15 cellular contexts compared by ENCODE assay signal in the genomic region with DNA sequence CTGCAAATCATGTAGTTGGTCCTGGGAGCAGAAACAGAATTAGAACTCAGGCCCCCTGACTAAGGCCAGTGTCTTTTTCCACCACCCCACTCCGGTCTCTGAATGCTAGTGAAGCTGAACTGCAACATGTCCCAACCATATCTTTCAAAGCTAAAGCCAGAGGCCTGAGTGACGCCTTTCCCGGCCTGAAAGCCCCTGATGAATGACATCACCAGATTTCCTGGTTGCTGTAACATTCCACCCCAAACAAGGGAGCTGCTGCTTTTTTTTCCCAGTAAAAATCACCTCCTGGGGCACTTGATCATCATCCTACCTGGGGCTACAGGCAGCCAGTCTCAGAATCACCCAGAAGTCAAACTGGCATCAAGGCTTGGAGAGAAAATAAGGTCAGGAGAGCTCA.
DNase-seq lines count a peak whose midpoint lies in the region; ATAC-seq, FAIRE-seq and TF ChIP-seq lines count a peak whose summit lies in the region.
"Had no signal": no experiment of that assay in that cellular context is flagged by ENCODE, and none has a peak within 500 bp of the region (broad histone marks: within the 10 kb centered on the region; RNA-seq: fewer than 3 reads in every experiment).

No MANE protein-coding gene starts in this region.

- intact Hi-C loops in CD4-positive, alpha-beta T cell (cut with DNase I, micrococcal nuclease): loop anchor here in 1 of 2 experiments (5.0 kb wide), 1 partner anchor 48 kb away; no protein-coding TSS in a partner anchor

- no peak overlapping the region for H2AK5ac ChIP-seq in mesenchymal stem cell (ENCODE audit: low read length, severe bottlenecking)

- no peak overlapping the region for H2BK15ac ChIP-seq in mesenchymal stem cell (ENCODE audit: low read depth, poor library complexity, severe bottlenecking)

- no peaks in the 10 kb centered on the region for H3K36me3 Mint-ChIP-seq in CD4-positive, alpha-beta T cell (ENCODE audit: low read depth)
- H3K36me3 Mint-ChIP-seq: stimulated activated effector memory CD8-positive, alpha-beta T cell treated with anti-CD3 and anti-CD28 coated beads, Interleukin-12 subunit alpha, Interleukin-12 subunit beta, amount 100 ng/mL, for 72 hours had no signal

- no peaks in the 10 kb centered on the region for H3K9me3 Mint-ChIP-seq in CD4-positive, alpha-beta T cell
- H3K9me3 Mint-ChIP-seq: stimulated activated effector memory CD8-positive, alpha-beta T cell treated with anti-CD3 and anti-CD28 coated beads, Interleukin-12 subunit alpha, Interleukin-12 subunit beta, amount 100 ng/mL, for 72 hours had no signal

- TF ChIP-seq CTCF in CD4-positive, alpha-beta T cell (IDR thresholded peaks at IDR 0.05): no peak
- TF ChIP-seq CTCF in GM13977 (IDR thresholded peaks at IDR 0.05; ENCODE audit: extremely low read depth, insufficient read depth, missing control alignments): no peak

- WGBS in mesenchymal stem cell: 29% methylated on average over 3 of the region's 3 CpGs
- 68 to 82% (median 77%) methylated on average over 3 of the region's 3 CpGs for WGBS in small intestine, 3 donors

- H3K9me3 ChIP-seq in CD4-positive, alpha-beta T cell (ENCODE audit: control insufficient read depth, low read length): peaks cover 4% of the 10 kb centered on the region
- H3K9me3 ChIP-seq in mesenchymal stem cell (ENCODE audit: control insufficient read depth, low read length) (no peaks in the 10 kb centered on the region), small intestine (ENCODE audit: control insufficient read depth, low read depth) (no peaks in the 10 kb centered on the region)
- H3K9me3 ChIP-seq: esophagus muscularis mucosa, left lung had no signal

- no peak for ATAC-seq in CD4-positive, alpha-beta T cell (ENCODE audit: poor library complexity)
- no peak for ATAC-seq in GM18517 (IDR thresholded peaks at IDR 0.05; ENCODE audit: unreplicated experiment)
- ATAC-seq: left lung; stimulated activated effector memory CD8-positive, alpha-beta T cell treated with anti-CD3 and anti-CD28 coated beads, Interleukin-12 subunit alpha, Interleukin-12 subunit beta, amount 100 ng/mL, for 72 hours had no signal

- H2BK5ac ChIP-seq in mesenchymal stem cell (ENCODE audit: low read depth, low read length, poor library complexity, severe bottlenecking): no peak overlapping the region

- no peaks in the 10 kb centered on the region for H3K36me3 ChIP-seq in mesenchymal stem cell (ENCODE audit: control insufficient read depth in 1 of 2, insufficient read depth in 2 of 2, low read depth in 1 of 2, low read length in 2 of 2)
- no peaks in the 10 kb centered on the region for H3K36me3 ChIP-seq in small intestine (ENCODE audit: control insufficient read depth in 2 of 2, insufficient read depth in 2 of 2, low read length in 2 of 2)
- H3K36me3 ChIP-seq: BLaER1, esophagus muscularis mucosa, left lung had no signal

- no peak overlapping the region for H3K27ac ChIP-seq in CD4-positive, alpha-beta T cell (ENCODE audit: low read depth, low read length)
- H3K27ac ChIP-seq in mesenchymal stem cell (ENCODE audit: low read length, poor library complexity, severe bottlenecking): peak overlapping the region; percentile 42
- no peak overlapping the region for H3K27ac ChIP-seq in small intestine (ENCODE audit: low read depth in 1 of 2, low read length in 1 of 2)
- H3K27ac ChIP-seq: BLaER1, esophagus muscularis mucosa, left lung had no signal

- no peaks in the 10 kb centered on the region for H3K79me1 ChIP-seq in mesenchymal stem cell (replicated peaks; ENCODE audit: low read length, poor library complexity, severe bottlenecking)

- in situ Hi-C loops in GM13977 (cut with MboI; ENCODE audit: low pct_unique_long_range_greater_than_20kb, low sequenced_read_pairs, unreplicated experiment): no loop called here

- POLR2A ChIA-PET in CD4-positive, alpha-beta T cell (lab: Charles Lee): interaction anchor here (0.6 to 1.1 kb wide), 4 partner anchors 25 to 120 kb away, joined by 3 to 4 read pairs (median 3); no protein-coding TSS in a partner anchor

- CTCF ChIA-PET in CD4-positive, alpha-beta T cell (lab: Charles Lee): no interaction called here

- H3K4ac ChIP-seq in mesenchymal stem cell (ENCODE audit: low read depth in 1 of 2, low read length in 2 of 2): no peak overlapping the region

- H3K27me3 Mint-ChIP-seq in CD4-positive, alpha-beta T cell: no peaks in the 10 kb centered on the region

- no peak overlapping the region for H3K23ac ChIP-seq in mesenchymal stem cell (ENCODE audit: low read length in 2 of 2)

- no peak overlapping the region for H2BK12ac ChIP-seq in mesenchymal stem cell (ENCODE audit: low read length in 2 of 2)

- H3K27ac Mint-ChIP-seq in CD4-positive, alpha-beta T cell: peak overlapping the region; percentile 70
- H3K27ac Mint-ChIP-seq: stimulated activated effector memory CD8-positive, alpha-beta T cell treated with anti-CD3 and anti-CD28 coated beads, Interleukin-12 subunit alpha, Interleukin-12 subunit beta, amount 100 ng/mL, for 72 hours had no signal

- H4K91ac ChIP-seq in mesenchymal stem cell (ENCODE audit: low read length): no peak overlapping the region

- peaks cover 36% of the 10 kb centered on the region for H3K4me1 Mint-ChIP-seq in CD4-positive, alpha-beta T cell (ENCODE audit: low read depth)

- no peaks in the 10 kb centered on the region for H3K27me3 ChIP-seq in CD4-positive, alpha-beta T cell (ENCODE audit: control insufficient read depth, insufficient read depth, low read length)
- H3K27me3 ChIP-seq in mesenchymal stem cell (ENCODE audit: control insufficient read depth in 1 of 2, insufficient read depth in 1 of 2, low read length in 2 of 2) (peaks cover 0 to 5% of the 10 kb centered on the region in 2 experiments), small intestine (ENCODE audit: control insufficient read depth in 2 of 2, insufficient read depth in 2 of 2, low read length in 2 of 2) (no peaks in the 10 kb centered on the region)
- H3K27me3 ChIP-seq: BLaER1, left lung had no signal

- no peak overlapping the region for H2BK120ac ChIP-seq in mesenchymal stem cell (ENCODE audit: low read depth, low read length)

- H2AFZ ChIP-seq in mesenchymal stem cell (ENCODE audit: low read depth, low read length): no peak overlapping the region

- no peak overlapping the region for H4K8ac ChIP-seq in mesenchymal stem cell (ENCODE audit: low read length)

- H3K4me2 ChIP-seq in mesenchymal stem cell (ENCODE audit: low read length, poor library complexity, severe bottlenecking): no peak overlapping the region
- H3K4me2 ChIP-seq: BLaER1 had no signal

- no peak for FAIRE-seq in small intestine (lab: Jason Lieb, UNC)

- no peak overlapping the region for H3K18ac ChIP-seq in mesenchymal stem cell (ENCODE audit: low read depth in 1 of 2, low read length in 2 of 2)

- H3K14ac ChIP-seq in mesenchymal stem cell (ENCODE audit: low read length in 2 of 2): no peak overlapping the region

- peak overlapping the region; percentile 79 for H3K9ac ChIP-seq in mesenchymal stem cell (ENCODE audit: low read length)
- H3K9ac ChIP-seq: BLaER1 had no signal

- DNase-seq in CD4-positive, alpha-beta T cell: no peak
- DNase-seq in M059J (ENCODE audit: low read depth) (peak; percentile 70), dermis microvascular lymphatic vessel endothelial cell (ENCODE audit: low read depth in 2 of 2) (peak; percentile 43 to 61), mesenchymal stem cell (peak; percentile 81), NCI-H1092 treated with DMSO at 0.1 percent for 48 hours (lab: John Stamatoyannopoulos, UW) (no peak), small intestine (no peak), GM13977 (ENCODE audit: low spot score) (no peak)
- DNase-seq: activated T-cell treated with anti-CD3 and anti-CD28 coated beads, Interleukin-2, amount 50 U/mL, for 1 hour; left lung; NCI-H1436; NCI-H774 had no signal

- H3K4me1 ChIP-seq in mesenchymal stem cell (ENCODE audit: control insufficient read depth, insufficient read depth, low read depth, low read length) (peaks cover 15% of the 10 kb centered on the region), small intestine (ENCODE audit: control insufficient read depth in 2 of 2, insufficient read depth in 1 of 2, low read depth in 1 of 2, low read length in 1 of 2) (no peaks in the 10 kb centered on the region)
- H3K4me1 ChIP-seq: left lung had no signal

- no peak overlapping the region for H3K4me3 Mint-ChIP-seq in CD4-positive, alpha-beta T cell
- H3K4me3 Mint-ChIP-seq: stimulated activated effector memory CD8-positive, alpha-beta T cell treated with anti-CD3 and anti-CD28 coated beads, Interleukin-12 subunit alpha, Interleukin-12 subunit beta, amount 100 ng/mL, for 72 hours had no signal

- H3K4me3 ChIP-seq in mesenchymal stem cell (ENCODE audit: insufficient read depth in 1 of 2, low read depth in 1 of 2, low read length in 2 of 2) (no peak overlapping the region), small intestine (ENCODE audit: low read depth in 1 of 2, low read length in 2 of 2) (no peak overlapping the region)
- H3K4me3 ChIP-seq: BLaER1, esophagus muscularis mucosa, left lung had no signal

Comparison
In these comparisons a context has a peak if more than half of its experiments do, and no peak if none do; other contexts are left out.
1. DNase-seq: peak in M059J (single experiment), dermis microvascular lymphatic vessel endothelial cell (2 of 2) and mesenchymal stem cell (single experiment); none in CD4-positive, alpha-beta T cell (0 of 10), NCI-H1092 treated with DMSO at 0.1 percent for 48 hours (single experiment), small intestine (single experiment) and GM13977 (single experiment).